Comparison of ENCODE assay signal across 11 cellular contexts in the genomic region with DNA sequence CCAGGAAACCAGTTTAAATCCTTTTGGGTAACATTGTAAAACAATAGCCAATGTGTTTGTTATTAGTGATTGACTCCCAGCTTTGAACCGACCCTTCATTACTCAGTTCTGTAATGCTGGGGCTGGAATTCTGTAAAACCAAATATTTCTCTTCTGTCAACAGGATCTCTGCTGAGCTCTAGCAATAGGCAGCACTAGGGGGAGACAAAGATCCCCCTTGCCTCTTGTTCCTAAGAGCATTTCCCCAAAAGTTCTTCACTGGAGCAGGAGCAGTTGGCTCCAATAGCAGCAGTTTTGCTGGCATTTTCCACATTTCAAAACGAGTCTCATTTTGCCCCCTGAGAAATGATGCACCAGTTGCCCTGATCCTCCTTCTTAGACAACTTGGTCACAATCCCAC.
DNase-seq lines count a peak whose midpoint lies in the region; ATAC-seq and TF ChIP-seq lines count a peak whose summit lies in the region.
"Had no signal": no experiment of that assay in that cellular context is flagged by ENCODE, and none has a peak within 500 bp of the region (broad histone marks: within the 10 kb centered on the region; RNA-seq: fewer than 3 reads in every experiment).

No MANE protein-coding gene starts in this region.

- H3K4me1 ChIP-seq in RWPE2 (ENCODE audit: insufficient read depth, poor library complexity, severe bottlenecking): no peaks in the 10 kb centered on the region
- H3K4me1 ChIP-seq: uterus had no signal

- no peaks in the 10 kb centered on the region for H3K27me3 ChIP-seq in H7 (ENCODE audit: control insufficient read depth, insufficient read depth, low read length)
- no peaks in the 10 kb centered on the region for H3K27me3 ChIP-seq in RWPE2 (ENCODE audit: insufficient read depth, poor library complexity, severe bottlenecking)
- H3K27me3 ChIP-seq: uterus had no signal

- TF ChIP-seq CTCF in RWPE2 (IDR thresholded peaks at IDR 0.05; ENCODE audit: poor library complexity, severe bottlenecking) (peak; percentile 62), coronary artery (IDR thresholded peaks at IDR 0.05) (no peak)

- H3K4me3 ChIP-seq in H7 (ENCODE audit: insufficient read depth, low read depth, low read length): no peak overlapping the region
- H3K4me3 ChIP-seq in RWPE2 (ENCODE audit: severe bottlenecking): no peak overlapping the region
- no peak overlapping the region for H3K4me3 ChIP-seq in coronary artery
- H3K4me3 ChIP-seq: skin epidermis, uterus had no signal

- H3K36me3 ChIP-seq in H7 (replicated peaks; ENCODE audit: control insufficient read depth, insufficient read depth, low read length) (no peaks in the 10 kb centered on the region), RWPE2 (ENCODE audit: low read depth) (no peaks in the 10 kb centered on the region)
- H3K36me3 ChIP-seq: uterus had no signal

- no peaks in the 10 kb centered on the region for H3K9me3 ChIP-seq in RWPE2 (ENCODE audit: severe bottlenecking)
- H3K9me3 ChIP-seq: uterus had no signal

- DNase-seq in CD1c-positive myeloid dendritic cell (ENCODE audit: extremely low spot score) (peak; percentile 36), H7 (peak; percentile 59), RWPE2 (ENCODE audit: low spot score) (no peak), globus pallidus (ENCODE audit: low spot score) (peak; percentile 69), cerebellum (ENCODE audit: low spot score) (no peak), coronary artery (ENCODE audit: low spot score) (no peak)
- no peak for DNase-seq in stimulated activated CD4-positive, alpha-beta T cell treated with anti-CD3 and anti-CD28 coated beads, Interleukin-4, amount 100 ng/mL, for 1 hour
- DNase-seq: SHP77, uterus had no signal

- peak; percentile 55; the same call in 2 of the 3 replicates for ATAC-seq in RWPE2 (ENCODE audit: low read depth)
- no peak for ATAC-seq in GM21576 (IDR thresholded peaks at IDR 0.05; ENCODE audit: unreplicated experiment)

- H3K27ac ChIP-seq in RWPE2 (ENCODE audit: poor library complexity, severe bottlenecking): no peak overlapping the region
- no peak overlapping the region for H3K27ac ChIP-seq in coronary artery
- H3K27ac ChIP-seq: skin epidermis, uterus had no signal

Comparison
In these comparisons a context has a peak if more than half of its experiments do, and no peak if none do; other contexts are left out.
1. DNase-seq: peak in CD1c-positive myeloid dendritic cell (single experiment), H7 (single experiment) and globus pallidus (single experiment); none in RWPE2 (single experiment), cerebellum (single experiment), coronary artery (single experiment) and stimulated activated CD4-positive, alpha-beta T cell treated with anti-CD3 and anti-CD28 coated beads, Interleukin-4, amount 100 ng/mL, for 1 hour (single experiment).